In genomic region chr16:28087140-28087660, GRCh38 we compare ENCODE assay signal across 1 cellular context.
TF ChIP-seq lines count a peak whose summit lies in the region.

No MANE protein-coding gene starts in this region.

TF ChIP-seq in HEK293, 187 proteins besides CTCF, POLR2A, EP300 and RAD21 (continued from another document):
- no peak for TF ChIP-seq PRDM4 (tag by site-specific recombination; IDR thresholded peaks at IDR 0.05)
